ENCODE assay signal across 8 cellular contexts in the genomic region with DNA sequence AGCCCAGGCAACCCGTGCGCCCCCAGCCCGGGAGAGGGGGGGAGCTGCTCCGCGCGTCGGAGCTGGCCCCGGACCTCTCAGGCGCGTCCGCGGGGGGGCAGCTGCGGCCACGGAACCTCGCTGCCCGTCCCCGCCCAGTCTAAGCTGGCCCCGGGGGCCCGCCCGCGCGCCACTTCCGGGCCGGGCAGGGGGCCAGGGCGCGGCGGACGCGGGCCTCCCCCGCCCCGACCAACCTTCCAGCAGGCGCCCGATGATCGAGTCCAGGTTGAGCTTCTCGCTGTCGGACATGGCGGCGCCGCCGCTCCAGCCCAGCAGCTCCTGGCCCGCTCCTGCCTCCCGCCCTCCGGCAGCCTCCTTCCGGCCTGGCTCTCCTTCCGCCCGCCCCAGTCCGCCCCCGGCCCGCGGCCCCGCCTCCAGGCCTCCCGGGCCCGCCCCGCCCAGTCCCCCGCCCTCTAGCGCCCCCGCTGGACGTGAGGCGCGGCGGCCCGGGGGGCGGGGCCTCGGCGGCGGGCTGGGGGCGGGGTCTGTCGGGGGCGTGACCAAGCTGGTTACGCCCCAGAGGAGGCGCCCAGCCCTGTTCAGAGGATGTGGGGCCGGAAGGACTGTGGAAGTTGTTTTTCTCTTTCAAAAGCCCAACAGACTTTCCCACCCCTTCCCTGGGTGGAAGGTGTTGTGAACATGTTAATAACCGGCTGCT. TPM values are rescaled to one million over a fixed set of nuclear protein-coding genes. Genes with fewer than 3 reads are reported as not detected.
A peak's percentile ranks its signal among the peaks of the same experiment; 100 is the strongest.
DNase-seq lines count a peak whose midpoint lies in the region; ATAC-seq and TF ChIP-seq lines count a peak whose summit lies in the region.

A gene (minus strand): TSS at position 364 of the 697 bp plus-strand sequence. CDS start 76 bp downstream, at position 288.

- H3K9me3 Mint-ChIP-seq in stimulated activated naive CD8-positive, alpha-beta T cell treated with anti-CD3 and anti-CD28 coated beads, Interleukin-15, amount 100 ng/mL, for 72 hours: no peaks in the 10 kb centered on the region

- H3K4me3 Mint-ChIP-seq in stimulated activated naive CD8-positive, alpha-beta T cell treated with anti-CD3 and anti-CD28 coated beads, Interleukin-15, amount 100 ng/mL, for 72 hours: peak within 1 kb of the TSS; percentile 92 to 95

- peaks cover 11% of the 10 kb centered on the region for H3K79me2 ChIP-seq in neural cell (replicated peaks; ENCODE audit: insufficient read depth, low read length)

- H3K27me3 ChIP-seq in neural cell (ENCODE audit: insufficient read depth, low read depth, low read length): no peaks in the 10 kb centered on the region

- no peaks in the 10 kb centered on the region for H3K27me3 Mint-ChIP-seq in stimulated activated naive CD8-positive, alpha-beta T cell treated with anti-CD3 and anti-CD28 coated beads, Interleukin-15, amount 100 ng/mL, for 72 hours

- no peaks in the 10 kb centered on the region for H3K9me2 ChIP-seq in neural cell (ENCODE audit: insufficient read depth, low read length)

- peak within 1 kb of the TSS; percentile 78 for H3K4me2 ChIP-seq in neural cell (ENCODE audit: low read length)

- no peaks in the 10 kb centered on the region for H3F3A ChIP-seq in neural cell (ENCODE audit: insufficient read depth, low read length, poor library complexity, severe bottlenecking)

- peak within 1 kb of the TSS; percentile 24 for H3K27ac ChIP-seq in neural cell (ENCODE audit: low read length)

- DNase-seq in ELF-1 (ENCODE audit: low read depth, low spot score): peak; percentile 75
- peak; percentile 70 for DNase-seq in H4 (ENCODE audit: low spot score)
- peak; percentile 80 for DNase-seq in M059J (ENCODE audit: low read depth)
- DNase-seq in SIG-M5 (lab: John Stamatoyannopoulos, UW): peak; percentile 37
- DNase-seq in activated effector memory CD4-positive, alpha-beta T cell treated with anti-CD3 and anti-CD28 coated beads, Interleukin-2, amount 50 U/mL, for 16 hours: peak; percentile 96
- DNase-seq in fibroblast of the conjunctiva (ENCODE audit: low read depth): peak; percentile 72
- peak; percentile 90 to 95 for DNase-seq in stimulated activated naive CD8-positive, alpha-beta T cell treated with anti-CD3 and anti-CD28 coated beads, Interleukin-15, amount 100 ng/mL, for 72 hours

- H3K9me3 ChIP-seq in neural cell (ENCODE audit: low read length): no peaks in the 10 kb centered on the region

- peaks cover 78% of the 10 kb centered on the region for H3K4me1 Mint-ChIP-seq in stimulated activated naive CD8-positive, alpha-beta T cell treated with anti-CD3 and anti-CD28 coated beads, Interleukin-15, amount 100 ng/mL, for 72 hours

- H3K27ac Mint-ChIP-seq in stimulated activated naive CD8-positive, alpha-beta T cell treated with anti-CD3 and anti-CD28 coated beads, Interleukin-15, amount 100 ng/mL, for 72 hours: peak within 1 kb of the TSS; percentile 27 to 89

- no peak for TF ChIP-seq EP300 in neural cell (conservative IDR thresholded peaks at IDR 0.05; ENCODE audit: poor library complexity, severe bottlenecking)

- peak within 1 kb of the TSS; percentile 85 for H3K9ac ChIP-seq in neural cell (ENCODE audit: low read length)

- peak; percentile 76 for ATAC-seq in stimulated activated naive CD8-positive, alpha-beta T cell treated with anti-CD3 and anti-CD28 coated beads, Interleukin-15, amount 100 ng/mL, for 72 hours

- H3K4me3 ChIP-seq in neural cell (ENCODE audit: low read length): peak within 1 kb of the TSS; percentile 98

- no peaks in the 10 kb centered on the region for H4K20me1 ChIP-seq in neural cell (ENCODE audit: insufficient read depth)

- no peak within 1 kb of the TSS for H2AFZ ChIP-seq in neural cell (ENCODE audit: low read depth, low read length)

- peak; percentile 43 for TF ChIP-seq RAD21 in neural cell (conservative IDR thresholded peaks at IDR 0.05)

- TF ChIP-seq CTCF in neural cell (IDR thresholded peaks at IDR 0.05; ENCODE audit: poor library complexity, severe bottlenecking): peak; percentile 7

- no peaks in the 10 kb centered on the region for H3K36me3 ChIP-seq in neural cell (ENCODE audit: insufficient read depth, low read length)

TF ChIP-seq in neural cell, 6 proteins besides CTCF, POLR2A, EP300 and RAD21:
- TF ChIP-seq MXI1 (conservative IDR thresholded peaks at IDR 0.05; ENCODE audit: poor library complexity, severe bottlenecking) (peak; percentile 70), TAF1 (IDR thresholded peaks at IDR 0.05; ENCODE audit: low read depth) (no peak), POLR2AphosphoS5 (IDR thresholded peaks at IDR 0.05) (peak; percentile 83), EZH2 (IDR thresholded peaks at IDR 0.05; ENCODE audit: borderline replicate concordance, insufficient read depth, low read length, poor library complexity, severe bottlenecking) (no peak), SMC3 (conservative IDR thresholded peaks at IDR 0.05; ENCODE audit: poor library complexity) (peak; percentile 49)
- TF ChIP-seq, protein P1, sequence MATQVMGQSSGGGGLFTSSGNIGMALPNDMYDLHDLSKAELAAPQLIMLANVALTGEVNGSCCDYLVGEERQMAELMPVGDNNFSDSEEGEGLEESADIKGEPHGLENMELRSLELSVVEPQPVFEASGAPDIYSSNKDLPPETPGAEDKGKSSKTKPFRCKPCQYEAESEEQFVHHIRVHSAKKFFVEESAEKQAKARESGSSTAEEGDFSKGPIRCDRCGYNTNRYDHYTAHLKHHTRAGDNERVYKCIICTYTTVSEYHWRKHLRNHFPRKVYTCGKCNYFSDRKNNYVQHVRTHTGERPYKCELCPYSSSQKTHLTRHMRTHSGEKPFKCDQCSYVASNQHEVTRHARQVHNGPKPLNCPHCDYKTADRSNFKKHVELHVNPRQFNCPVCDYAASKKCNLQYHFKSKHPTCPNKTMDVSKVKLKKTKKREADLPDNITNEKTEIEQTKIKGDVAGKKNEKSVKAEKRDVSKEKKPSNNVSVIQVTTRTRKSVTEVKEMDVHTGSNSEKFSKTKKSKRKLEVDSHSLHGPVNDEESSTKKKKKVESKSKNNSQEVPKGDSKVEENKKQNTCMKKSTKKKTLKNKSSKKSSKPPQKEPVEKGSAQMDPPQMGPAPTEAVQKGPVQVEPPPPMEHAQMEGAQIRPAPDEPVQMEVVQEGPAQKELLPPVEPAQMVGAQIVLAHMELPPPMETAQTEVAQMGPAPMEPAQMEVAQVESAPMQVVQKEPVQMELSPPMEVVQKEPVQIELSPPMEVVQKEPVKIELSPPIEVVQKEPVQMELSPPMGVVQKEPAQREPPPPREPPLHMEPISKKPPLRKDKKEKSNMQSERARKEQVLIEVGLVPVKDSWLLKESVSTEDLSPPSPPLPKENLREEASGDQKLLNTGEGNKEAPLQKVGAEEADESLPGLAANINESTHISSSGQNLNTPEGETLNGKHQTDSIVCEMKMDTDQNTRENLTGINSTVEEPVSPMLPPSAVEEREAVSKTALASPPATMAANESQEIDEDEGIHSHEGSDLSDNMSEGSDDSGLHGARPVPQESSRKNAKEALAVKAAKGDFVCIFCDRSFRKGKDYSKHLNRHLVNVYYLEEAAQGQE (IDR thresholded peaks at IDR 0.05; ENCODE audit: borderline replicate concordance): no peak

RNA-seq across cellular contexts. Expression of the gene that starts here (rescaled TPM):
- total RNA-seq in H4 (2014; rRNA removed; shearing (Covaris generic)): 212 and 231 TPM in 2 replicates
- total RNA-seq in M059J (2014; rRNA removed; shearing (Covaris generic)): 223 and 247 TPM in 2 replicates
- 102 and 106 TPM in 2 replicates for polyA plus RNA-seq in neural cell
- 77.7 and 83.8 TPM in 2 replicates for polyA minus RNA-seq in neural cell

Comparison
In these comparisons a context has a peak if more than half of its experiments do, and no peak if none do; other contexts are left out.
1. Peak in every context shown above with its lines: DNase-seq, ATAC-seq, H3K4me3 ChIP-seq and H3K27ac ChIP-seq.
2. DNase-seq: peak in every context shown above with its lines; median percentile 96 in activated effector memory CD4-positive, alpha-beta T cell treated with anti-CD3 and anti-CD28 coated beads, Interleukin-2, amount 50 U/mL, for 16 hours; 92 in stimulated activated naive CD8-positive, alpha-beta T cell treated with anti-CD3 and anti-CD28 coated beads, Interleukin-15, amount 100 ng/mL, for 72 hours; 80 in M059J; 75 in ELF-1; 72 in fibroblast of the conjunctiva; 70 in H4; 37 in SIG-M5.